Comparison of ENCODE assay signal across 13 cellular contexts in genomic region chr11:131658952-131659351, GRCh38.
DNase-seq lines count a peak whose midpoint lies in the region; ATAC-seq lines count a peak whose summit lies in the region.
"Had no signal": no experiment of that assay in that cellular context is flagged by ENCODE, and none has a peak within 500 bp of the region (broad histone marks: within the 10 kb centered on the region; RNA-seq: fewer than 3 reads in every experiment).

No MANE protein-coding gene starts in this region.

- H4K91ac ChIP-seq in mesenchymal stem cell (ENCODE audit: low read length) = no peak overlapping the region

- peaks cover 2 to 34% (median 4%) of the 10 kb centered on the region in 5 donors for H3K27me3 Mint-ChIP-seq in naive thymus-derived CD8-positive, alpha-beta T cell

- no peak overlapping the region for H3K27ac Mint-ChIP-seq in naive thymus-derived CD8-positive, alpha-beta T cell
- H3K27ac Mint-ChIP-seq: neural progenitor cell had no signal

- WGBS in mesenchymal stem cell = 96% methylated on average over 2 of the region's 2 CpGs

- no peaks in the 10 kb centered on the region for H3K4me1 Mint-ChIP-seq in naive thymus-derived CD8-positive, alpha-beta T cell

- no peak overlapping the region for H3K4ac ChIP-seq in mesenchymal stem cell (ENCODE audit: low read depth in 1 of 2, low read length in 2 of 2)

- H2AFZ ChIP-seq in mesenchymal stem cell (ENCODE audit: low read depth, low read length) = no peak overlapping the region
- H2AFZ ChIP-seq: neural progenitor cell had no signal

- H3K9ac ChIP-seq in mesenchymal stem cell (ENCODE audit: low read length) = no peak overlapping the region
- H3K9ac ChIP-seq: neural progenitor cell had no signal

- no peak overlapping the region for H3K4me2 ChIP-seq in mesenchymal stem cell (ENCODE audit: low read length, poor library complexity, severe bottlenecking)
- H3K4me2 ChIP-seq: neural progenitor cell had no signal

- POLR2A ChIA-PET in naive thymus-derived CD8-positive, alpha-beta T cell (lab: Charles Lee) = no interaction called here

- H2BK120ac ChIP-seq in mesenchymal stem cell (ENCODE audit: low read depth, low read length) = no peak overlapping the region

- H3K18ac ChIP-seq in mesenchymal stem cell (ENCODE audit: low read depth in 1 of 2, low read length in 2 of 2) = no peak overlapping the region

- H3K4me3 Mint-ChIP-seq in naive thymus-derived CD8-positive, alpha-beta T cell = no peak overlapping the region
- H3K4me3 Mint-ChIP-seq: neural progenitor cell had no signal

- H2BK15ac ChIP-seq in mesenchymal stem cell (ENCODE audit: low read depth, poor library complexity, severe bottlenecking) = no peak overlapping the region

- peaks cover 0 to 2% (median 0%) of the 10 kb centered on the region in 9 donors for H3K9me3 Mint-ChIP-seq in naive thymus-derived CD8-positive, alpha-beta T cell
- H3K9me3 Mint-ChIP-seq: neural progenitor cell had no signal

- H2BK5ac ChIP-seq in mesenchymal stem cell (ENCODE audit: low read depth, low read length, poor library complexity, severe bottlenecking) = no peak overlapping the region

- no peaks in the 10 kb centered on the region for H3K36me3 Mint-ChIP-seq in naive thymus-derived CD8-positive, alpha-beta T cell
- H3K36me3 Mint-ChIP-seq: neural progenitor cell had no signal

- H3K23ac ChIP-seq in mesenchymal stem cell (ENCODE audit: low read length in 2 of 2) = no peak overlapping the region

- H3K9me3 ChIP-seq in mesenchymal stem cell (ENCODE audit: control insufficient read depth, low read length) = no peaks in the 10 kb centered on the region
- H3K9me3 ChIP-seq: Peyer's patch, stomach had no signal

- no peaks in the 10 kb centered on the region for H3K4me1 ChIP-seq in mesenchymal stem cell (ENCODE audit: control insufficient read depth, insufficient read depth, low read depth, low read length)
- H3K4me1 ChIP-seq: Peyer's patch, stomach had no signal

- H3K4me3 ChIP-seq in mesenchymal stem cell (ENCODE audit: insufficient read depth in 1 of 2, low read depth in 1 of 2, low read length in 2 of 2) = no peak overlapping the region
- H3K4me3 ChIP-seq: cardiac muscle cell, neural progenitor cell, Peyer's patch, stomach had no signal

- intact Hi-C loops in sciatic nerve (cut with DNase I) = no loop called here

- H3K36me3 ChIP-seq in mesenchymal stem cell (ENCODE audit: control insufficient read depth in 1 of 2, insufficient read depth in 2 of 2, low read depth in 1 of 2, low read length in 2 of 2) = no peaks in the 10 kb centered on the region
- H3K36me3 ChIP-seq: cardiac muscle cell, neural progenitor cell, Peyer's patch, stomach had no signal

- H3K79me1 ChIP-seq in mesenchymal stem cell (replicated peaks; ENCODE audit: low read length, poor library complexity, severe bottlenecking) = no peaks in the 10 kb centered on the region

- H2BK12ac ChIP-seq in mesenchymal stem cell (ENCODE audit: low read length in 2 of 2) = no peak overlapping the region

- peaks cover 11 to 33% of the 10 kb centered on the region in 2 experiments for H3K27me3 ChIP-seq in mesenchymal stem cell (ENCODE audit: control insufficient read depth in 1 of 2, insufficient read depth in 1 of 2, low read length in 2 of 2)
- H3K27me3 ChIP-seq: cardiac muscle cell, neural progenitor cell, Peyer's patch had no signal

- no peak overlapping the region for H2AK5ac ChIP-seq in mesenchymal stem cell (ENCODE audit: low read length, severe bottlenecking)

- no peak overlapping the region for H3K14ac ChIP-seq in mesenchymal stem cell (ENCODE audit: low read length in 2 of 2)

- H4K8ac ChIP-seq in mesenchymal stem cell (ENCODE audit: low read length) = no peak overlapping the region

- no peak overlapping the region for H3K27ac ChIP-seq in mesenchymal stem cell (ENCODE audit: low read length, poor library complexity, severe bottlenecking)
- H3K27ac ChIP-seq: cardiac muscle cell, neural progenitor cell, Peyer's patch, stomach had no signal

- ATAC-seq in GM18909 (IDR thresholded peaks at IDR 0.05; ENCODE audit: poor library complexity, unreplicated experiment) (peak; percentile 78), HG02884 (IDR thresholded peaks at IDR 0.05; ENCODE audit: unreplicated experiment) (peak; percentile 76), sciatic nerve (no peak)
- ATAC-seq in naive thymus-derived CD8-positive, alpha-beta T cell = no peak

- DNase-seq in M059J (ENCODE audit: low read depth) (peak; percentile 19), sciatic nerve (ENCODE audit: low spot score) (peak; percentile 0), DMS79 (lab: John Stamatoyannopoulos, UW) (no peak), mesenchymal stem cell (no peak), activated T-cell treated with anti-CD3 and anti-CD28 coated beads for 4 hours (no peak)
- no peak for DNase-seq in naive thymus-derived CD8-positive, alpha-beta T cell
- DNase-seq: NCI-H1417, Peyer's patch, stomach had no signal

Comparison
In these comparisons a context has a peak if more than half of its experiments do, and no peak if none do; other contexts are left out.
1. ATAC-seq: peak in GM18909 (single experiment) and HG02884 (single experiment); none in sciatic nerve (single experiment) and naive thymus-derived CD8-positive, alpha-beta T cell (0 of 2).
2. DNase-seq: peak in M059J (single experiment) and sciatic nerve (single experiment); none in DMS79 (single experiment), naive thymus-derived CD8-positive, alpha-beta T cell (0 of 10), mesenchymal stem cell (single experiment) and activated T-cell treated with anti-CD3 and anti-CD28 coated beads for 4 hours (single experiment).